ENCODE assay signal across 8 cellular contexts in genomic region chr17:75827291-75828050, GRCh38. TPM values are rescaled to one million over a fixed set of nuclear protein-coding genes. Genes with fewer than 3 reads are reported as not detected.
A peak's percentile ranks its signal among the peaks of the same experiment; 100 is the strongest.
DNase-seq lines count a peak whose midpoint lies in the region; ATAC-seq and TF ChIP-seq lines count a peak whose summit lies in the region.

No MANE protein-coding gene starts in this region.

- TF ChIP-seq POLR2A in vagina (IDR thresholded peaks at IDR 0.05): no peak

- no peaks in the 10 kb centered on the region for H3K9me3 ChIP-seq in CD8-positive, alpha-beta memory T cell (ENCODE audit: low read length)
- no peaks in the 10 kb centered on the region for H3K9me3 ChIP-seq in SJCRH30 (replicated peaks)
- no peaks in the 10 kb centered on the region for H3K9me3 ChIP-seq in vagina

- H3K27ac ChIP-seq in CD8-positive, alpha-beta memory T cell (ENCODE audit: low read depth, low read length): peak overlapping the region; percentile 57
- H3K27ac ChIP-seq in SJCRH30 (no peak overlapping the region; the same call in 1 of the 2 replicates), vagina (peak overlapping the region; percentile 82)

- H3K27ac Mint-ChIP-seq in CD8-positive, alpha-beta memory T cell: peak overlapping the region; percentile 61 to 100 (median 94)
- H3K27ac Mint-ChIP-seq in IgD-negative memory B cell: peak overlapping the region in 2 of 3 donors; percentile 80 to 94
- H3K27ac Mint-ChIP-seq in activated naive CD4-positive, alpha-beta T cell treated with anti-CD3 and anti-CD28 coated beads, Interleukin-2, amount 50 U/mL, for 24 hours: no peak overlapping the region

- DNase-seq in CD8-positive, alpha-beta memory T cell: peak; percentile 58 to 83 (median 72)
- DNase-seq in SJCRH30 (peak; percentile 75 to 82), globus pallidus (ENCODE audit: low spot score) (peak; percentile 78), pons (ENCODE audit: low spot score) (peak; percentile 53), vagina (ENCODE audit: extremely low spot score in 2 of 2) (no peak)

- H3K36me3 ChIP-seq in CD8-positive, alpha-beta memory T cell (ENCODE audit: insufficient read depth, low read length): peaks cover 8% of the 10 kb centered on the region
- peaks cover 5% of the 10 kb centered on the region; the same call in 1 of the 2 replicates for H3K36me3 ChIP-seq in SJCRH30
- H3K36me3 ChIP-seq in vagina: peaks cover 0 to 19% of the 10 kb centered on the region in 2 donors

- ATAC-seq in HG02973 (IDR thresholded peaks at IDR 0.05; ENCODE audit: unreplicated experiment): no peak

- POLR2A ChIA-PET in CD8-positive, alpha-beta memory T cell (lab: Charles Lee): interaction anchor here (0.8 to 1.6 kb wide), 6 partner anchors 16 to 74 kb away, joined by 3 to 6 read pairs (median 4); partner anchors contain the start of genes UNC13D and UNK

- no peaks in the 10 kb centered on the region for H3K27me3 Mint-ChIP-seq in CD8-positive, alpha-beta memory T cell
- H3K27me3 Mint-ChIP-seq in IgD-negative memory B cell: no peaks in the 10 kb centered on the region
- no peaks in the 10 kb centered on the region for H3K27me3 Mint-ChIP-seq in activated naive CD4-positive, alpha-beta T cell treated with anti-CD3 and anti-CD28 coated beads, Interleukin-2, amount 50 U/mL, for 24 hours

- peak overlapping the region; percentile 62 to 85 (median 65) for H3K4me3 Mint-ChIP-seq in CD8-positive, alpha-beta memory T cell
- peak overlapping the region; percentile 61 to 81 (median 72) for H3K4me3 Mint-ChIP-seq in IgD-negative memory B cell
- peak overlapping the region; percentile 51 for H3K4me3 Mint-ChIP-seq in activated naive CD4-positive, alpha-beta T cell treated with anti-CD3 and anti-CD28 coated beads, Interleukin-2, amount 50 U/mL, for 24 hours

- H3K36me3 Mint-ChIP-seq in CD8-positive, alpha-beta memory T cell: peaks cover 0 to 61% (median 0%) of the 10 kb centered on the region in 3 donors
- H3K36me3 Mint-ChIP-seq in IgD-negative memory B cell: peaks cover 2% of the 10 kb centered on the region
- peaks cover 2% of the 10 kb centered on the region for H3K36me3 Mint-ChIP-seq in activated naive CD4-positive, alpha-beta T cell treated with anti-CD3 and anti-CD28 coated beads, Interleukin-2, amount 50 U/mL, for 24 hours

- peaks cover 17% of the 10 kb centered on the region for H3K4me1 ChIP-seq in CD8-positive, alpha-beta memory T cell (ENCODE audit: insufficient read depth, low read length)
- peaks cover 13% of the 10 kb centered on the region; the same call in 1 of the 2 replicates for H3K4me1 ChIP-seq in SJCRH30
- peaks cover 26% of the 10 kb centered on the region for H3K4me1 ChIP-seq in vagina

- H3K27me3 ChIP-seq in CD8-positive, alpha-beta memory T cell (ENCODE audit: insufficient read depth, low read length, poor library complexity, severe bottlenecking): no peaks in the 10 kb centered on the region
- no peaks in the 10 kb centered on the region for H3K27me3 ChIP-seq in SJCRH30
- H3K27me3 ChIP-seq in vagina: no peaks in the 10 kb centered on the region

- CTCF ChIA-PET in CD8-positive, alpha-beta memory T cell (lab: Charles Lee): interaction anchor here (0.7 to 3.1 kb wide), 12 partner anchors 9 to 194 kb away, joined by 3 to 14 read pairs (median 3); partner anchors contain the start of genes FBF1, GALK1, SMIM5 and UNC13D

- peak; percentile 29 to 61 (median 32) for TF ChIP-seq CTCF in vagina (IDR thresholded peaks at IDR 0.05)

- peaks cover 14 to 22% (median 19%) of the 10 kb centered on the region in 3 donors for H3K4me1 Mint-ChIP-seq in CD8-positive, alpha-beta memory T cell
- H3K4me1 Mint-ChIP-seq in IgD-negative memory B cell: peaks cover 2 to 9% (median 4%) of the 10 kb centered on the region in 3 donors
- peaks cover 9% of the 10 kb centered on the region for H3K4me1 Mint-ChIP-seq in activated naive CD4-positive, alpha-beta T cell treated with anti-CD3 and anti-CD28 coated beads, Interleukin-2, amount 50 U/mL, for 24 hours

- peak overlapping the region; percentile 26 for H3K4me3 ChIP-seq in CD8-positive, alpha-beta memory T cell (ENCODE audit: low read length)
- H3K4me3 ChIP-seq in SJCRH30: peak overlapping the region; percentile 19; the same call in 1 of the 2 replicates
- peak overlapping the region; percentile 27 to 40 for H3K4me3 ChIP-seq in vagina

- no peaks in the 10 kb centered on the region for H3K9me3 Mint-ChIP-seq in CD8-positive, alpha-beta memory T cell
- no peaks in the 10 kb centered on the region for H3K9me3 Mint-ChIP-seq in IgD-negative memory B cell
- no peaks in the 10 kb centered on the region for H3K9me3 Mint-ChIP-seq in activated naive CD4-positive, alpha-beta T cell treated with anti-CD3 and anti-CD28 coated beads, Interleukin-2, amount 50 U/mL, for 24 hours

- intact Hi-C loops in vagina (cut with DNase I): no loop called here

RNA-seq across cellular contexts. Expression of gene UNC13D, which starts 16.7 kb away (rescaled TPM):
- 100 to 1,000 TPM; 143 to 154 TPM for total RNA-seq in CD8-positive, alpha-beta memory T cell
- 90.3 TPM for polyA plus RNA-seq in CD8-positive, alpha-beta memory T cell
- 42.0 TPM for polyA plus RNA-seq in IgD-negative memory B cell
- 1.4 and 3.2 TPM in 2 replicates for total RNA-seq in SJCRH30 (2014; rRNA removed; shearing (Covaris generic))
- total RNA-seq in vagina: 32.7 TPM

RNA-seq across cellular contexts. Expression of gene WBP2, which starts 27.7 kb away (rescaled TPM):
- total RNA-seq in CD8-positive, alpha-beta memory T cell: 10 to 100 TPM; 47.5 to 53.2 TPM
- 129 TPM for polyA plus RNA-seq in CD8-positive, alpha-beta memory T cell
- 131 TPM for polyA plus RNA-seq in IgD-negative memory B cell
- total RNA-seq in SJCRH30 (2014; rRNA removed; shearing (Covaris generic)): 36.3 and 38.3 TPM in 2 replicates
- 54.3 TPM for total RNA-seq in vagina

RNA-seq across cellular contexts. Expression of gene UNK, which starts 42.9 kb away (rescaled TPM):
- total RNA-seq in CD8-positive, alpha-beta memory T cell: 10 to 100 TPM; 24.4 to 29.3 TPM
- polyA plus RNA-seq in CD8-positive, alpha-beta memory T cell: 32.8 TPM
- polyA plus RNA-seq in IgD-negative memory B cell: 28.6 TPM
- total RNA-seq in SJCRH30 (2014; rRNA removed; shearing (Covaris generic)): 40.6 and 51.4 TPM in 2 replicates
- total RNA-seq in vagina: 35.1 TPM

RNA-seq across cellular contexts. Expression of gene TRIM47, which starts 50.9 kb away (rescaled TPM):
- 10 to 100 TPM; 12.6 to 14.1 TPM for total RNA-seq in CD8-positive, alpha-beta memory T cell
- polyA plus RNA-seq in CD8-positive, alpha-beta memory T cell: 17.6 TPM
- 12.4 TPM for polyA plus RNA-seq in IgD-negative memory B cell
- total RNA-seq in SJCRH30 (2014; rRNA removed; shearing (Covaris generic)): 8.1 and 9.9 TPM in 2 replicates
- 63.3 TPM for total RNA-seq in vagina

Comparison
In these comparisons a context has a peak if more than half of its experiments do, and no peak if none do; other contexts are left out.
1. DNase-seq: peak in CD8-positive, alpha-beta memory T cell (5 of 5), SJCRH30 (2 of 2), globus pallidus (single experiment) and pons (single experiment); none in vagina (0 of 2).
2. Peak in every context shown above with its lines, with median percentiles within 50 percentile points of each other: H3K4me3 ChIP-seq and H3K4me3 Mint-ChIP-seq.